In the genomic region with DNA sequence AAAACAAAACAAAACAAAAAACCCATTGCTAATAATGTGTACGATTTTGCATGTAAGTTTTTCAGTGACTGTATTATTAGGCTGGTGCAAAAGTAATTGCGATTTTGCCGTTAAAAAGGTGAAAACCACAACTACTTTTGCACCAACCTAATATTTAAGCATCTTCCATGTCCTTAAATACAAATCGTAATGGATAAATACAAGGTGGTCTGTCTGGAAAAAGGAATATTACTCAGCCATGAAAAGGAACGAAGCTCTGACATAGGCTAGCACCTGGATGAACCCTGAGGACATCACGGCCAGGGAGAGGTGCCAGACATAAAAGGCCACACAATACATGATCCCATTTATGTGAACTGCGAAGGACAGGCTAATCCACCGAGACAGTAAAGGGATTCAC, we compare ENCODE assay signal across 33 cellular contexts.
"Had no signal": no experiment of that assay in that cellular context is flagged by ENCODE, and none has a peak within 500 bp of the region (broad histone marks: within the 10 kb centered on the region; RNA-seq: fewer than 3 reads in every experiment).

No MANE protein-coding gene starts in this region.

- H3K4me3 Mint-ChIP-seq: dendritic cell treated with granulocyte-macrophage colony-stimulating factor and Interleukin-4, amounts not matched to agents 40 ng/mL and 50 ng/mL, for 4 days; endodermal cell; mesothelial cell of epicardium; natural killer cell treated with Interleukin-12 subunit alpha and Interleukin-12 subunit beta and Interleukin-15 and Interleukin-18, amount 100 ng/mL, for 72 hours; neural crest cell; stimulated activated effector memory CD8-positive, alpha-beta T cell treated with anti-CD3 and anti-CD28 coated beads, Interleukin-12 subunit alpha, Interleukin-12 subunit beta, amount 100 ng/mL, for 72 hours had no signal

- H3K9me3 ChIP-seq: colonic mucosa, gastroesophageal sphincter, heart left ventricle, mucosa of descending colon, testis, tibial artery, upper lobe of right lung, uterus had no signal

- H3K27me3 ChIP-seq: colonic mucosa, gastroesophageal sphincter, heart left ventricle, hepatocyte, testis, upper lobe of right lung, uterus had no signal

- H3K36me3 Mint-ChIP-seq: mesothelial cell of epicardium; naive B cell; natural killer cell treated with Interleukin-12 subunit alpha and Interleukin-12 subunit beta and Interleukin-15 and Interleukin-18, amount 100 ng/mL, for 72 hours; stimulated activated effector memory CD8-positive, alpha-beta T cell treated with anti-CD3 and anti-CD28 coated beads, Interleukin-12 subunit alpha, Interleukin-12 subunit beta, amount 100 ng/mL, for 72 hours had no signal

- H3K27me3 Mint-ChIP-seq: naive B cell; natural killer cell treated with Interleukin-12 subunit alpha and Interleukin-12 subunit beta and Interleukin-15 and Interleukin-18, amount 100 ng/mL, for 72 hours; progenitor cell of endocrine pancreas had no signal

- H2AFZ ChIP-seq: hepatocyte, parathyroid adenoma had no signal

- ATAC-seq: esophagus mucosa; gastroesophageal sphincter; heart left ventricle; left lobe of liver; mucosa of descending colon; natural killer cell treated with Interleukin-12 subunit alpha and Interleukin-12 subunit beta and Interleukin-15 and Interleukin-18, amount 100 ng/mL, for 72 hours; sciatic nerve; stimulated activated effector memory CD8-positive, alpha-beta T cell treated with anti-CD3 and anti-CD28 coated beads, Interleukin-12 subunit alpha, Interleukin-12 subunit beta, amount 100 ng/mL, for 72 hours; stimulated activated naive CD8-positive, alpha-beta T cell treated with anti-CD3 and anti-CD28 coated beads, Interleukin-15, Interleukin-2, amounts not matched to agents 100 U/mL and 50 U/mL, for 24 hours; upper lobe of right lung had no signal

- H3K9me3 Mint-ChIP-seq: dendritic cell treated with granulocyte-macrophage colony-stimulating factor and Interleukin-4, amounts not matched to agents 40 ng/mL and 50 ng/mL, for 4 days; mesothelial cell of epicardium; natural killer cell treated with Interleukin-12 subunit alpha and Interleukin-12 subunit beta and Interleukin-15 and Interleukin-18, amount 100 ng/mL, for 72 hours; neural crest cell; stimulated activated effector memory CD8-positive, alpha-beta T cell treated with anti-CD3 and anti-CD28 coated beads, Interleukin-12 subunit alpha, Interleukin-12 subunit beta, amount 100 ng/mL, for 72 hours had no signal

- H3K4me1 ChIP-seq: colonic mucosa, parathyroid adenoma, testis, tibial artery, uterus had no signal

- H3K4me2 ChIP-seq: hepatocyte, smooth muscle cell had no signal

- H3K27ac ChIP-seq: colonic mucosa, epithelial cell of prostate, gastroesophageal sphincter, heart left ventricle, hepatocyte, parathyroid adenoma, testis, tibial artery, upper lobe of right lung, uterus had no signal

- H3K36me3 ChIP-seq: colonic mucosa, gastroesophageal sphincter, heart left ventricle, tibial artery, upper lobe of right lung, uterus had no signal

- H3K27ac Mint-ChIP-seq: endodermal cell; mesothelial cell of epicardium; progenitor cell of endocrine pancreas; stimulated activated effector memory CD8-positive, alpha-beta T cell treated with anti-CD3 and anti-CD28 coated beads, Interleukin-12 subunit alpha, Interleukin-12 subunit beta, amount 100 ng/mL, for 72 hours had no signal

- H3K4me3 ChIP-seq: colonic mucosa, gastroesophageal sphincter, heart left ventricle, hepatocyte, lung, mucosa of descending colon, smooth muscle cell, testis, tibial artery, upper lobe of right lung, uterus had no signal

- DNase-seq: colonic mucosa; effector CD8-positive, alpha-beta T cell; endodermal cell; foreskin fibroblast; heart left ventricle; kidney; mesenchymal stem cell; mucosa of descending colon; naive B cell; stimulated activated CD4-positive, alpha-beta T cell treated with anti-CD3 and anti-CD28 coated beads, Interleukin-12 subunit alpha, Interleukin-12 subunit beta, amount 100 ng/mL, for 4 hours; stimulated activated CD4-positive, alpha-beta T cell treated with anti-CD3 and anti-CD28 coated beads, Interleukin-1b, Interleukin-23, amount 100 ng/mL, for 48 hours; stimulated activated CD4-positive, alpha-beta T cell treated with anti-CD3 and anti-CD28 coated beads, Interleukin-4, amount 100 ng/mL, for 1 hour; stimulated activated naive CD8-positive, alpha-beta T cell treated with anti-CD3 and anti-CD28 coated beads, Interleukin-15, Interleukin-2, amounts not matched to agents 100 U/mL and 50 U/mL, for 24 hours; substantia nigra; testis; tibial artery; upper lobe of right lung; uterus had no signal

- H3K79me2 ChIP-seq: hepatocyte, parathyroid adenoma had no signal

- H3K9ac ChIP-seq: parathyroid adenoma had no signal

- H3K4me1 Mint-ChIP-seq: endodermal cell had no signal

- FAIRE-seq: kidney had no signal
